8 cellular contexts compared by ENCODE assay signal in the genomic region with DNA sequence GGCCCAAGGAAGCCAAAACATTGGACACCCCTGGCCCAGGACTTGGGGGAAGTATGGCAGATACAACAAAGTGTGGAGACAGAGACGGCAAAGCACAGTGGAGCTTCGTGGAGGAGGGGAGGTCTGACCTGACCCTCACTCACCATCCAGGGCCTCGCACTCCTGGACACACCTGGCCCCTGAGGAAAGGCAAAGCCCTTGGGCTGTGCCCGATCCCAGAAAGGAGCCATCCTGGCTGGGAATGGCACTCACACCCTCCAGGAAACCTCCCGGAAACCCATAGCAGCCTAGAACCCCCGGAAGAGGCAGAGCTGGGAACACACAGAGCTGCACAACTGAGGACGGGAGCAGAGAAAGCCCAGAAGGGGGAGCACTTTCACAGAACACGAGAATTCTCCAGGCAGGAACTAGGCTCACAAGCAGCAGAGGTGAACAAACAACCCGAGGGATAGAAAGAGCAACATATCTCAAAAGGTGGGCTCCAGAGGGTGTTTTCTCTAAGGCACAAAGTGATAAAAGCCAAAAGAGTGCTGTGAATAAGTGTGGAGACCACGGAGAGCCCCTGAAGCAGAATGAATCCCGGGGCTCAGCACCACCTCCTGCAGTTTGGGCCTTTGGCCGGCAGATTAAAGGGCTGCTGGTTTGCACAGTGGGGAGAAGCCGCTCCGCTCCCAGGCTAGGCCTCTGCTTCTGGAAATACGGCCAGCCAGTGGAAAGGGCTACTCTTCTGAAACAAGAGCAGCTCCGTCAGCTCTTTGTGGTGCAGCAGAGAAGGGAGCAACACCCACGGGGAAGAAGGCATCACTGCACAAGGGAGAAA.
A peak's percentile ranks its signal among the peaks of the same experiment; 100 is the strongest.
DNase-seq lines count a peak whose midpoint lies in the region; ATAC-seq, FAIRE-seq and TF ChIP-seq lines count a peak whose summit lies in the region.

No MANE protein-coding gene starts in this region.

- no peaks in the 10 kb centered on the region; the same call in 1 of the 2 replicates for H3K36me3 ChIP-seq in PC-9 (ENCODE audit: low read depth)
- peaks cover 66 to 94% of the 10 kb centered on the region in 2 experiments for H3K36me3 ChIP-seq in HepG2 (replicated peaks in 1 of 2; ENCODE audit: control insufficient read depth in 1 of 2, insufficient read depth in 2 of 2, low read length in 2 of 2)

- peak overlapping the region; percentile 18; the same call in 1 of the 2 replicates for H3K9ac ChIP-seq in HepG2 (ENCODE audit: insufficient read depth, low read depth, low read length)

- WGBS in HepG2 (ENCODE audit: low lambda C conversion rate) = 79% methylated on average over 14 of the region's 17 CpGs

- CTCF ChIA-PET in PC-9 (lab: Charles Lee) = no interaction called here
- CTCF ChIA-PET in HepG2 (lab: Yijun Ruan, JAX; ENCODE audit: low intra/inter-chr PET ratio, low total read pairs) = interaction anchor here (1.0 to 1.5 kb wide), 2 partner anchors 98 to 149 kb away, joined by 3 to 6 read pairs; no protein-coding TSS in a partner anchor

- no peaks in the 10 kb centered on the region for H3K9me3 ChIP-seq in PC-9 (ENCODE audit: insufficient read depth, low read depth)
- no peaks in the 10 kb centered on the region for H3K9me3 ChIP-seq in HepG2 (ENCODE audit: low read length)

- TF ChIP-seq CTCF in PC-9 (conservative IDR thresholded peaks at IDR 0.05) = peak; percentile 47
- peak; percentile 67 for TF ChIP-seq CTCF in HepG2 (CRISPR knock-in tag; IDR thresholded peaks at IDR 0.05)
- TF ChIP-seq CTCF in type B pancreatic cell (conservative IDR thresholded peaks at IDR 0.05) = peak; percentile 77

- POLR2A ChIA-PET in PC-9 (lab: Charles Lee; ENCODE audit: unreplicated experiment) = interaction anchor here (0.6 kb wide), 2 partner anchors 10 to 329 kb away, joined by 3 to 8 read pairs; no protein-coding TSS in a partner anchor
- POLR2A ChIA-PET in HepG2 (lab: Yijun Ruan, JAX) = interaction anchor here (0.6 to 1.0 kb wide), 3 partner anchors 121 to 148 kb away, joined by 3 to 4 read pairs (median 3); a partner anchor contains a TSS

- H3K9me3 Mint-ChIP-seq in type B pancreatic cell = no peaks in the 10 kb centered on the region

- no peaks in the 10 kb centered on the region for H3K9me2 ChIP-seq in PC-9 (ENCODE audit: insufficient read depth)

- H3K4me1 Mint-ChIP-seq in type B pancreatic cell (ENCODE audit: unreplicated experiment) = no peaks in the 10 kb centered on the region

- TF ChIP-seq POLR2A in GM12891 (IDR thresholded peaks at IDR 0.05; ENCODE audit: low read depth, low read length) = no peak
- TF ChIP-seq POLR2A in HepG2 (IDR thresholded peaks at IDR 0.05; ENCODE audit: insufficient read depth in 1 of 2, low read depth in 2 of 2, low read length in 2 of 2) = no peak

- in situ Hi-C loops in HepG2 (cut with HindIII; ENCODE audit: extremely low pct_ligation_motif_present, low pct_unique_long_range_greater_than_20kb) = no loop called here

- H3K79me2 ChIP-seq in PC-9 (ENCODE audit: low read depth) = no peaks in the 10 kb centered on the region
- no peaks in the 10 kb centered on the region for H3K79me2 ChIP-seq in HepG2 (ENCODE audit: insufficient read depth, low read length)

- no peak for FAIRE-seq in GM12891 (lab: Jason Lieb, UNC)
- peak; percentile 48 for FAIRE-seq in HepG2 (lab: Jason Lieb, UNC)

- H3K27me3 Mint-ChIP-seq in type B pancreatic cell = no peaks in the 10 kb centered on the region

- H3K27ac Mint-ChIP-seq in type B pancreatic cell = peak overlapping the region; percentile 40

- no peaks in the 10 kb centered on the region for H3F3A ChIP-seq in PC-9 (ENCODE audit: insufficient read depth, low read depth)

- DNase-seq in C1 segment of cervical spinal cord (lab: John Stamatoyannopoulos, UW) = peak in 8 of 14 donors; percentile 19 to 68 (median 28)
- peak; percentile 52 for DNase-seq in GM12891 (ENCODE audit: insufficient read length, low spot score)
- DNase-seq in PC-9 = no peak
- DNase-seq in dermis blood vessel endothelial cell = peak; percentile 80
- peak; percentile 61 for DNase-seq in HepG2 (ENCODE audit: low spot score)
- DNase-seq in type B pancreatic cell (ENCODE audit: extremely low spot score, unreplicated experiment) = no peak
- no peak for DNase-seq in LoVo (ENCODE audit: low spot score)

- peak; percentile 49; the same call in 1 of the 2 replicates for TF ChIP-seq RAD21 in HepG2 (CRISPR knock-in tag; IDR thresholded peaks at IDR 0.05)

- no peaks in the 10 kb centered on the region for H4K20me1 ChIP-seq in PC-9 (ENCODE audit: insufficient read depth)
- H4K20me1 ChIP-seq in HepG2 (ENCODE audit: insufficient read depth, low read length) = no peaks in the 10 kb centered on the region; the same call in 1 of the 2 replicates

- peak; percentile 64 for ATAC-seq in HepG2
- no peak for ATAC-seq in HG02642 (IDR thresholded peaks at IDR 0.05; ENCODE audit: poor library complexity, unreplicated experiment)

- no peak overlapping the region for H3K4me3 Mint-ChIP-seq in type B pancreatic cell

- H3K4me1 ChIP-seq in PC-9 (replicated peaks; ENCODE audit: insufficient read depth) (no peaks in the 10 kb centered on the region), HepG2 (ENCODE audit: insufficient read depth, low read length) (peaks cover 14% of the 10 kb centered on the region)

- intact Hi-C loops in PC-9 (cut with micrococcal nuclease; ENCODE audit: unreplicated experiment) = loop anchor here (10.0 kb wide), 1 partner anchor 450 kb away; a partner anchor contains a TSS
- intact Hi-C loops in HepG2 (cut with micrococcal nuclease; ENCODE audit: unreplicated experiment) = loop anchor here (1.0 kb wide), 1 partner anchor 149 kb away; no protein-coding TSS in a partner anchor

- H3K27ac ChIP-seq in PC-9 (no peak overlapping the region), HepG2 (ENCODE audit: extremely low read length, insufficient read depth, low read length) (peak overlapping the region; percentile 40)

- H2AFZ ChIP-seq in PC-9 = no peak overlapping the region
- H2AFZ ChIP-seq in HepG2 (ENCODE audit: low read length) = no peak overlapping the region

- BruUV-seq in PC-9 (replicated peaks; lab: Mats Ljungman, UMichigan) (no TSS peak), HepG2 (replicated peaks; lab: Mats Ljungman, UMichigan) (no TSS peak)

- H3K4me3 ChIP-seq in PC-9 = no peak overlapping the region
- no peak overlapping the region for H3K4me3 ChIP-seq in HepG2 (replicated peaks in 1 of 3; ENCODE audit: insufficient read depth in 1 of 3, low read depth in 2 of 3, low read length in 3 of 3)

- TF ChIP-seq EP300 in HepG2 (IDR thresholded peaks at IDR 0.05; ENCODE audit: low read depth in 2 of 2, low read length in 2 of 2) (no peak), HepG2 (CRISPR knock-in tag; IDR thresholded peaks at IDR 0.05; ENCODE audit: borderline replicate concordance) (no peak)

- H3K27me3 ChIP-seq in PC-9 (ENCODE audit: insufficient read depth, low read depth) (no peaks in the 10 kb centered on the region), HepG2 (ENCODE audit: control insufficient read depth in 1 of 2, insufficient read depth in 2 of 2, low read length in 2 of 2) (no peaks in the 10 kb centered on the region)

- H3K4me2 ChIP-seq in PC-9 = no peak overlapping the region
- H3K4me2 ChIP-seq in HepG2 (ENCODE audit: low read depth, low read length) = no peak overlapping the region

- peaks cover 16% of the 10 kb centered on the region for H3K36me3 Mint-ChIP-seq in type B pancreatic cell

TF ChIP-seq in GM12891, 5 proteins besides CTCF, POLR2A, EP300 and RAD21:
- TF ChIP-seq POLR2AphosphoS5 (IDR thresholded peaks at IDR 0.05; ENCODE audit: low read depth, low read length) (no peak), POU2F2 (IDR thresholded peaks at IDR 0.05; ENCODE audit: low read depth, low read length) (no peak), SPI1 (IDR thresholded peaks at IDR 0.05; ENCODE audit: low read depth, low read length) (no peak), TAF1 (IDR thresholded peaks at IDR 0.05; ENCODE audit: low read depth, low read length) (no peak), PAX5 (IDR thresholded peaks at IDR 0.05; ENCODE audit: insufficient read depth, low read length, severe bottlenecking) (no peak)
TF ChIP-seq in GM12891: peak in this region for 0.

TF ChIP-seq in HepG2, 621 proteins besides CTCF, POLR2A, EP300 and RAD21 (continues in another document):
- TF ChIP-seq NFKB2 (CRISPR knock-in tag; IDR thresholded peaks at IDR 0.05; ENCODE audit: borderline replicate concordance) = peak; percentile 19; the same call in 1 of the 2 replicates
- TF ChIP-seq, protein P1, sequence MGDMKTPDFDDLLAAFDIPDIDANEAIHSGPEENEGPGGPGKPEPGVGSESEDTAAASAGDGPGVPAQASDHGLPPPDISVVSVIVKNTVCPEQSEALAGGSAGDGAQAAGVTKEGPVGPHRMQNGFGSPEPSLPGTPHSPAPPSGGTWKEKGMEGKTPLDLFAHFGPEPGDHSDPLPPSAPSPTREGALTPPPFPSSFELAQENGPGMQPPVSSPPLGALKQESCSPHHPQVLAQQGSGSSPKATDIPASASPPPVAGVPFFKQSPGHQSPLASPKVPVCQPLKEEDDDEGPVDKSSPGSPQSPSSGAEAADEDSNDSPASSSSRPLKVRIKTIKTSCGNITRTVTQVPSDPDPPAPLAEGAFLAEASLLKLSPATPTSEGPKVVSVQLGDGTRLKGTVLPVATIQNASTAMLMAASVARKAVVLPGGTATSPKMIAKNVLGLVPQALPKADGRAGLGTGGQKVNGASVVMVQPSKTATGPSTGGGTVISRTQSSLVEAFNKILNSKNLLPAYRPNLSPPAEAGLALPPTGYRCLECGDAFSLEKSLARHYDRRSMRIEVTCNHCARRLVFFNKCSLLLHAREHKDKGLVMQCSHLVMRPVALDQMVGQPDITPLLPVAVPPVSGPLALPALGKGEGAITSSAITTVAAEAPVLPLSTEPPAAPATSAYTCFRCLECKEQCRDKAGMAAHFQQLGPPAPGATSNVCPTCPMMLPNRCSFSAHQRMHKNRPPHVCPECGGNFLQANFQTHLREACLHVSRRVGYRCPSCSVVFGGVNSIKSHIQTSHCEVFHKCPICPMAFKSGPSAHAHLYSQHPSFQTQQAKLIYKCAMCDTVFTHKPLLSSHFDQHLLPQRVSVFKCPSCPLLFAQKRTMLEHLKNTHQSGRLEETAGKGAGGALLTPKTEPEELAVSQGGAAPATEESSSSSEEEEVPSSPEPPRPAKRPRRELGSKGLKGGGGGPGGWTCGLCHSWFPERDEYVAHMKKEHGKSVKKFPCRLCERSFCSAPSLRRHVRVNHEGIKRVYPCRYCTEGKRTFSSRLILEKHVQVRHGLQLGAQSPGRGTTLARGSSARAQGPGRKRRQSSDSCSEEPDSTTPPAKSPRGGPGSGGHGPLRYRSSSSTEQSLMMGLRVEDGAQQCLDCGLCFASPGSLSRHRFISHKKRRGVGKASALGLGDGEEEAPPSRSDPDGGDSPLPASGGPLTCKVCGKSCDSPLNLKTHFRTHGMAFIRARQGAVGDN (CRISPR knock-in tag; IDR thresholded peaks at IDR 0.05) = peak; percentile 29; the same call in 1 of the 2 replicates
- no peak for TF ChIP-seq HOXA7 (CRISPR knock-in tag; IDR thresholded peaks at IDR 0.05)
- TF ChIP-seq TBX2 (CRISPR knock-in tag; IDR thresholded peaks at IDR 0.05; ENCODE audit: borderline replicate concordance) = 0 out of 2 replicates have a peak, but pooled peaks have one; percentile 17
- peak; percentile 58; the same call in 1 of the 2 replicates for TF ChIP-seq SMC3 (IDR thresholded peaks at IDR 0.05; ENCODE audit: low read length)
- peak; percentile 76 for TF ChIP-seq STAG1 (CRISPR knock-in tag; IDR thresholded peaks at IDR 0.05)

Comparison
In these comparisons a context has a peak if more than half of its experiments do, and no peak if none do; other contexts are left out.
1. DNase-seq: peak in C1 segment of cervical spinal cord (8 of 14), GM12891 (single experiment), dermis blood vessel endothelial cell (single experiment) and HepG2 (single experiment); none in PC-9 (0 of 2), type B pancreatic cell (single experiment) and LoVo (single experiment).
2. Peak in every context shown above with its lines, with median percentiles within 50 percentile points of each other: CTCF ChIP-seq.